Comparison of ENCODE assay signal across 13 cellular contexts in the genomic region with DNA sequence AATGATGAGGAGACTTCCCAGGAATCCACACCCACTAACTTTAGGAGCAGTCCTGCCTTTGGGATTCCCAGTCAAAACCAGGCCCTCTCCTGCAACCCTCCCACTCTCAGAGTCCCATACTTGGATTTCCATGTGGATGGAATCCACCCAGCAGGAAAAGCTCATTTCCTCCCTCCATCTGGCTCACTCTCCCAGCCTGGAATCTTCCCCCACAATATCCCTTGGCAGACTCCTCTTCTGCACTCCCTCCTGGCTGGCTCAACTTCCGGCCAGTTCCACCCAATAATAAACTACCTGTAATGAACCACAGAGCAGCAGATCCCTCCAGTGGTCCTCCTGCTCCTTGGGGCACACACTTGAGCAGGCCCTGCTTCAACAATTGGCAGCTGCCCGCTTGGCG.
DNase-seq lines count a peak whose midpoint lies in the region; ATAC-seq and TF ChIP-seq lines count a peak whose summit lies in the region.
"Had no signal": no experiment of that assay in that cellular context is flagged by ENCODE, and none has a peak within 500 bp of the region (broad histone marks: within the 10 kb centered on the region; RNA-seq: fewer than 3 reads in every experiment).

No MANE protein-coding gene starts in this region.

- no peaks in the 10 kb centered on the region for H3K9me3 Mint-ChIP-seq in activated naive CD4-positive, alpha-beta T cell treated with anti-CD3 and anti-CD28 coated beads for 36 hours
- H3K9me3 Mint-ChIP-seq: activated T-helper 17 cell treated with anti-CD3 and anti-CD28 coated beads, Interleukin-2, amount 50 U/mL, for 72 hours; natural killer cell had no signal

- no peak overlapping the region for H3K27ac ChIP-seq in body of pancreas
- peak overlapping the region; percentile 72 for H3K27ac ChIP-seq in left ventricle myocardium inferior (replicated peaks)
- H3K27ac ChIP-seq: hepatocyte had no signal

- H3K36me3 Mint-ChIP-seq in activated naive CD4-positive, alpha-beta T cell treated with anti-CD3 and anti-CD28 coated beads for 36 hours (ENCODE audit: low read depth) = no peaks in the 10 kb centered on the region
- H3K36me3 Mint-ChIP-seq: natural killer cell had no signal

- intact Hi-C loops in body of pancreas (cut with DNase I) (no loop called here), left ventricle myocardium inferior (cut with micrococcal nuclease) (loop anchor here (10.0 kb wide), 1 partner anchor 109 kb away; no protein-coding TSS in a partner anchor)
- intact Hi-C loops in activated naive CD4-positive, alpha-beta T cell treated with anti-CD3 and anti-CD28 coated beads for 36 hours (cut with micrococcal nuclease) = no loop called here

- H3K4me3 ChIP-seq in body of pancreas (no peak overlapping the region), left ventricle myocardium inferior (no peak overlapping the region)
- H3K4me3 ChIP-seq: coronary artery, hepatocyte had no signal

- 80 to 81% methylated on average over 3 of the region's 3 CpGs for WGBS in body of pancreas, 2 donors

- no peaks in the 10 kb centered on the region for H3K27me3 ChIP-seq in body of pancreas
- no peaks in the 10 kb centered on the region for H3K27me3 ChIP-seq in left ventricle myocardium inferior (ENCODE audit: low read depth)
- H3K27me3 ChIP-seq: hepatocyte had no signal

- peaks cover 2% of the 10 kb centered on the region for H3K27me3 Mint-ChIP-seq in activated naive CD4-positive, alpha-beta T cell treated with anti-CD3 and anti-CD28 coated beads for 36 hours (ENCODE audit: low read depth)
- H3K27me3 Mint-ChIP-seq: activated T-helper 17 cell treated with anti-CD3 and anti-CD28 coated beads, Interleukin-2, amount 50 U/mL, for 72 hours had no signal

- peak; percentile 13 for DNase-seq in GM03348 (ENCODE audit: low spot score)
- peak in 1 of 4 donors; percentile 30 for DNase-seq in body of pancreas
- peak; percentile 53 for DNase-seq in left ventricle myocardium inferior
- peak; percentile 49 for DNase-seq in pulmonary artery endothelial cell (ENCODE audit: low read depth, low spot score)
- DNase-seq in NK-92 treated with Interleukin-12 subunit alpha and Interleukin-12 subunit beta, amount 100 ng/mL, for 24 hours (lab: John Stamatoyannopoulos, UW) = no peak
- DNase-seq in stimulated activated CD8-positive, alpha-beta memory T cell treated with anti-CD3 and anti-CD28 coated beads, Interleukin-4, amount 100 ng/mL, for 48 hours = no peak
- DNase-seq in activated naive CD4-positive, alpha-beta T cell treated with anti-CD3 and anti-CD28 coated beads for 36 hours = no peak
- no peak for DNase-seq in activated CD8-positive, alpha-beta memory T cell treated with anti-CD3 and anti-CD28 coated beads for 24 hours
- DNase-seq: natural killer cell, NCI-H1105 had no signal

- H3K4me1 ChIP-seq in body of pancreas = no peaks in the 10 kb centered on the region
- H3K4me1 ChIP-seq in left ventricle myocardium inferior = peaks cover 19% of the 10 kb centered on the region

- ATAC-seq in body of pancreas = peak; percentile 35
- ATAC-seq: activated T-helper 17 cell treated with anti-CD3 and anti-CD28 coated beads, Interleukin-2, amount 50 U/mL, for 72 hours; natural killer cell had no signal

- H3K36me3 ChIP-seq in body of pancreas (replicated peaks in 1 of 2; ENCODE audit: insufficient read depth in 1 of 2, low read depth in 2 of 2) (no peaks in the 10 kb centered on the region), left ventricle myocardium inferior (no peaks in the 10 kb centered on the region)

- no peak overlapping the region for H3K27ac Mint-ChIP-seq in activated naive CD4-positive, alpha-beta T cell treated with anti-CD3 and anti-CD28 coated beads for 36 hours
- H3K27ac Mint-ChIP-seq: natural killer cell had no signal

- CTCF ChIA-PET in activated naive CD4-positive, alpha-beta T cell treated with anti-CD3 and anti-CD28 coated beads for 36 hours (lab: Charles Lee) = no interaction called here

- no peak overlapping the region for H3K4me3 Mint-ChIP-seq in activated naive CD4-positive, alpha-beta T cell treated with anti-CD3 and anti-CD28 coated beads for 36 hours
- H3K4me3 Mint-ChIP-seq: natural killer cell had no signal

- no peak for TF ChIP-seq CTCF in body of pancreas (IDR thresholded peaks at IDR 0.05)
- TF ChIP-seq CTCF in left ventricle myocardium inferior (IDR thresholded peaks at IDR 0.05; ENCODE audit: borderline replicate concordance) = peak; percentile 38

- H3K4me1 Mint-ChIP-seq in activated naive CD4-positive, alpha-beta T cell treated with anti-CD3 and anti-CD28 coated beads for 36 hours (ENCODE audit: low read depth) = no peaks in the 10 kb centered on the region

- no peaks in the 10 kb centered on the region for H3K9me3 ChIP-seq in body of pancreas
- no peaks in the 10 kb centered on the region for H3K9me3 ChIP-seq in left ventricle myocardium inferior (replicated peaks)

- no peak for TF ChIP-seq POLR2A in body of pancreas (IDR thresholded peaks at IDR 0.05)

Comparison
In these comparisons a context has a peak if more than half of its experiments do, and no peak if none do; other contexts are left out.
1. DNase-seq: peak in GM03348 (single experiment), left ventricle myocardium inferior (single experiment) and pulmonary artery endothelial cell (single experiment); none in NK-92 treated with Interleukin-12 subunit alpha and Interleukin-12 subunit beta, amount 100 ng/mL, for 24 hours (single experiment), stimulated activated CD8-positive, alpha-beta memory T cell treated with anti-CD3 and anti-CD28 coated beads, Interleukin-4, amount 100 ng/mL, for 48 hours (single experiment), activated naive CD4-positive, alpha-beta T cell treated with anti-CD3 and anti-CD28 coated beads for 36 hours (single experiment) and activated CD8-positive, alpha-beta memory T cell treated with anti-CD3 and anti-CD28 coated beads for 24 hours (single experiment).